ENCODE assay signal across 15 cellular contexts in genomic region chr4:42816189-42816588, GRCh38.
DNase-seq lines count a peak whose midpoint lies in the region; ATAC-seq and TF ChIP-seq lines count a peak whose summit lies in the region.
"Had no signal": no experiment of that assay in that cellular context is flagged by ENCODE, and none has a peak within 500 bp of the region (broad histone marks: within the 10 kb centered on the region; RNA-seq: fewer than 3 reads in every experiment).

No MANE protein-coding gene starts in this region.

- H3K27me3 Mint-ChIP-seq in GM23338 (ENCODE audit: insufficient read depth, low read depth, poor library complexity), result no peaks in the 10 kb centered on the region
- no peaks in the 10 kb centered on the region for H3K27me3 Mint-ChIP-seq in stimulated activated naive CD8-positive, alpha-beta T cell treated with anti-CD3 and anti-CD28 coated beads, Interleukin-15, amount 100 ng/mL, for 72 hours

- no peak for DNase-seq in GM23338 (ENCODE audit: low spot score)
- peak; percentile 11 for DNase-seq in KG1 (lab: John Stamatoyannopoulos, UW)
- DNase-seq in astrocyte of the hippocampus (ENCODE audit: low read depth, low spot score), result peak; percentile 2
- no peak for DNase-seq in stimulated activated naive CD8-positive, alpha-beta T cell treated with anti-CD3 and anti-CD28 coated beads, Interleukin-15, amount 100 ng/mL, for 72 hours
- DNase-seq in NCI-H1105 (lab: John Stamatoyannopoulos, UW), result no peak
- DNase-seq in activated CD4-positive, alpha-beta T cell treated with anti-CD3 and anti-CD28 coated beads, Interleukin-2, amount 50 U/mL, for 48 hours, result no peak
- DNase-seq: DMS153, EL, H7, NCI-H1436, NCI-H2029 treated with DMSO at 0.1 percent for 48 hours, NCI-H446, SIG-M5 had no signal

- no peaks in the 10 kb centered on the region for H3K9me3 Mint-ChIP-seq in GM23338
- no peaks in the 10 kb centered on the region for H3K9me3 Mint-ChIP-seq in stimulated activated naive CD8-positive, alpha-beta T cell treated with anti-CD3 and anti-CD28 coated beads, Interleukin-15, amount 100 ng/mL, for 72 hours

- H3K36me3 ChIP-seq in GM23338 (ENCODE audit: insufficient read depth), result no peaks in the 10 kb centered on the region
- H3K36me3 ChIP-seq: BLaER1 had no signal

- H3F3A ChIP-seq in GM23338 (replicated peaks; ENCODE audit: low read depth), result no peaks in the 10 kb centered on the region

- TF ChIP-seq CTCF in GM23338 (conservative IDR thresholded peaks at IDR 0.05; ENCODE audit: low read depth in 2 of 2), result no peak

- H3K4me2 ChIP-seq in GM23338, result no peak overlapping the region
- H3K4me2 ChIP-seq: BLaER1 had no signal

- no peaks in the 10 kb centered on the region for H3K36me3 Mint-ChIP-seq in GM23338 (ENCODE audit: low read depth)

- H3K4me1 ChIP-seq in GM23338 (ENCODE audit: insufficient read depth), result no peaks in the 10 kb centered on the region
- H3K4me1 ChIP-seq: BLaER1 had no signal

- no peaks in the 10 kb centered on the region for H4K20me1 ChIP-seq in GM23338 (replicated peaks; ENCODE audit: insufficient read depth)
- H4K20me1 ChIP-seq: BLaER1 had no signal

- no peak overlapping the region for H3K4me3 Mint-ChIP-seq in GM23338
- no peak overlapping the region for H3K4me3 Mint-ChIP-seq in stimulated activated naive CD8-positive, alpha-beta T cell treated with anti-CD3 and anti-CD28 coated beads, Interleukin-15, amount 100 ng/mL, for 72 hours

- no peak overlapping the region for H3K27ac ChIP-seq in GM23338 (ENCODE audit: low read depth)
- H3K27ac ChIP-seq: BLaER1 had no signal

- H3K27ac Mint-ChIP-seq in GM23338, result no peak overlapping the region
- no peak overlapping the region for H3K27ac Mint-ChIP-seq in stimulated activated naive CD8-positive, alpha-beta T cell treated with anti-CD3 and anti-CD28 coated beads, Interleukin-15, amount 100 ng/mL, for 72 hours

- ATAC-seq in GM23338 (no peak), HG03097 (IDR thresholded peaks at IDR 0.05; ENCODE audit: low FRiP score, unreplicated experiment) (no peak)
- peak; percentile 31 for ATAC-seq in stimulated activated naive CD8-positive, alpha-beta T cell treated with anti-CD3 and anti-CD28 coated beads, Interleukin-15, amount 100 ng/mL, for 72 hours

- no peaks in the 10 kb centered on the region for H3K9me2 ChIP-seq in GM23338 (ENCODE audit: insufficient read depth)

- H2AFZ ChIP-seq in GM23338, result peak overlapping the region; percentile 32; the same call in 1 of the 2 replicates

- H3K79me2 ChIP-seq in GM23338 (replicated peaks; ENCODE audit: insufficient read depth), result no peaks in the 10 kb centered on the region

- no peaks in the 10 kb centered on the region for H3K27me3 ChIP-seq in GM23338 (ENCODE audit: insufficient read depth)
- H3K27me3 ChIP-seq: BLaER1 had no signal

- H3K4me1 Mint-ChIP-seq in GM23338, result no peaks in the 10 kb centered on the region
- no peaks in the 10 kb centered on the region for H3K4me1 Mint-ChIP-seq in stimulated activated naive CD8-positive, alpha-beta T cell treated with anti-CD3 and anti-CD28 coated beads, Interleukin-15, amount 100 ng/mL, for 72 hours

- H3K4me3 ChIP-seq in GM23338, result no peak overlapping the region
- H3K4me3 ChIP-seq: BLaER1 had no signal

TF ChIP-seq in GM23338, 12 proteins besides CTCF, POLR2A, EP300 and RAD21:
- TF ChIP-seq CREB1 (CRISPR knock-in tag; IDR thresholded peaks at IDR 0.05; ENCODE audit: low read depth), result no peak
- no peak for TF ChIP-seq EZH2phosphoT487 (IDR thresholded peaks at IDR 0.05; ENCODE audit: unreplicated experiment)
- no peak for TF ChIP-seq JUNB (IDR thresholded peaks at IDR 0.05; ENCODE audit: unreplicated experiment)
- no peak for TF ChIP-seq ZNF462 (CRISPR knock-in tag; IDR thresholded peaks at IDR 0.05)
- TF ChIP-seq ETS1 (IDR thresholded peaks at IDR 0.05), result no peak
- TF ChIP-seq EZH2 (IDR thresholded peaks at IDR 0.05; ENCODE audit: low read depth, unreplicated experiment), result no peak

Comparison
In these comparisons a context has a peak if more than half of its experiments do, and no peak if none do; other contexts are left out.
1. DNase-seq: peak in KG1 (single experiment) and astrocyte of the hippocampus (single experiment); none in GM23338 (single experiment), stimulated activated naive CD8-positive, alpha-beta T cell treated with anti-CD3 and anti-CD28 coated beads, Interleukin-15, amount 100 ng/mL, for 72 hours (0 of 2), NCI-H1105 (single experiment) and activated CD4-positive, alpha-beta T cell treated with anti-CD3 and anti-CD28 coated beads, Interleukin-2, amount 50 U/mL, for 48 hours (0 of 2).